Comparison of ENCODE assay signal across 12 cellular contexts in the genomic region with DNA sequence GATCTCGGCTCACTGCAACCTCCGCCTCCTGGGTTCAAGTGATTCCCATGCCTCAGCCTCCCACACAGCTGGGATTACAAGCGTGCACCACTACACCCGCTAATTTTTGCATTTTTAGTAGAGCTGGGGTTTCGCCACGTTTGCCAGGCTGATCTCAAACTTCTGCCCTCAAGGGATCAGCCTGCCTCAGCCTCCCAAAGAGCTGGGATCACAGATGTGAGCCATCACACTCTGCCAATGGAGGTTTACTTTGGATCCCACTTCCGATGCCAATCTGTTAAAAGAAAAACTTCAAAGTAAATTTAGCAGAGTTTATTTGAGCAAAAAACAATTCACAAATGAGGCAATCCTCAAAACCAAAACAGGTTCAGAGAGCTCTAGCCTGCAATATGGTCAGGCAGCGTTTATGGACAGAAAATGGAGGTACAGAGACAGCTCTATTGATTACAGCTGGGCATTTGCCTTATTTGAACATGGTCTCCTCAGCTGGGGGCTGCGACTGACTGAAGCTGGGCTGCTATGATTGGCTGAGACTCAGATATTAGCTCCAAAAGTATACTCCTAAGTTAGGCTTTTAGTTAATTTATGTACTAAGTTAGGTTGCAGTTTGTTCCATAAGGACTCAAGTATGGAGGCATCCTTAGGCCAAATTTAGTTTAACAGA. TPM values are rescaled to one million over a fixed set of nuclear protein-coding genes. Genes with fewer than 3 reads are reported as not detected.
DNase-seq lines count a peak whose midpoint lies in the region; ATAC-seq and TF ChIP-seq lines count a peak whose summit lies in the region.
"Had no signal": no experiment of that assay in that cellular context is flagged by ENCODE, and none has a peak within 500 bp of the region (broad histone marks: within the 10 kb centered on the region; RNA-seq: fewer than 3 reads in every experiment).

No MANE protein-coding gene starts in this region.

- RAD21 ChIA-PET in HCT116 (lab: Charles Lee; ENCODE audit: low non-redundant PET in 1 of 2, low total read pairs in 2 of 2, uncharacterized antibody in 2 of 2, unreplicated experiment in 2 of 2) = no interaction called here

- H4K20me1 ChIP-seq in HCT116 (ENCODE audit: insufficient read depth) (no peaks in the 10 kb centered on the region), fibroblast of lung (ENCODE audit: control insufficient read depth, extremely low read depth, insufficient read depth, low read length) (no peaks in the 10 kb centered on the region)
- H4K20me1 ChIP-seq: BLaER1 treated with 17β-estradiol and CSF1 and Interleukin-3, amounts not matched to agents 10 nM and 100 nM had no signal

- H3K27me3 ChIP-seq in HCT116 (ENCODE audit: insufficient read depth, low read length) (no peaks in the 10 kb centered on the region), fibroblast of lung (ENCODE audit: control insufficient read depth, insufficient read depth, low read length) (no peaks in the 10 kb centered on the region), neuronal stem cell (ENCODE audit: control insufficient read depth in 3 of 3, insufficient read depth in 3 of 3, low read depth in 1 of 3, low read length in 3 of 3) (no peaks in the 10 kb centered on the region)
- H3K27me3 ChIP-seq: BLaER1 treated with 17β-estradiol and CSF1 and Interleukin-3, amounts not matched to agents 10 nM and 100 nM had no signal

- intact Hi-C loops in HCT116 (cut with micrococcal nuclease) = no loop called here

- no peak overlapping the region for H2BK15ac ChIP-seq in neuronal stem cell (ENCODE audit: low read length)

- H3K79me2 ChIP-seq in HCT116 (ENCODE audit: insufficient read depth, low read length) = no peaks in the 10 kb centered on the region
- H3K79me2 ChIP-seq in fibroblast of lung (ENCODE audit: control insufficient read depth, insufficient read depth, low read length) = no peaks in the 10 kb centered on the region

- H3K4ac ChIP-seq in neuronal stem cell (ENCODE audit: low read length) = no peak overlapping the region

- no peak overlapping the region for H2BK12ac ChIP-seq in neuronal stem cell (ENCODE audit: low read length)

- no peaks in the 10 kb centered on the region for H3K4me1 Mint-ChIP-seq in effector memory CD8-positive, alpha-beta T cell (ENCODE audit: low read depth in 2 of 2)
- H3K4me1 Mint-ChIP-seq: CD4-positive, CD25-positive, alpha-beta regulatory T cell had no signal

- no TSS peak for BruUV-seq in HCT116 (replicated peaks; lab: Mats Ljungman, UMichigan)

- H3K27ac Mint-ChIP-seq in effector memory CD8-positive, alpha-beta T cell = no peak overlapping the region
- H3K27ac Mint-ChIP-seq: CD4-positive, CD25-positive, alpha-beta regulatory T cell had no signal

- H3K9me3 Mint-ChIP-seq in effector memory CD8-positive, alpha-beta T cell = no peaks in the 10 kb centered on the region

- no peaks in the 10 kb centered on the region for H3K79me1 ChIP-seq in neuronal stem cell (ENCODE audit: low read depth, low read length)

- H3K9me3 ChIP-seq in HCT116 (ENCODE audit: control insufficient read depth in 1 of 2, insufficient read depth in 1 of 2, low read depth in 1 of 2, low read length in 2 of 2) = 0 out of 4 replicates have a peak, but pooled peaks cover 0 to 4% of the 10 kb centered on the region in 2 experiments
- H3K9me3 ChIP-seq in fibroblast of lung (ENCODE audit: control insufficient read depth, insufficient read depth, low read depth, low read length) = no peaks in the 10 kb centered on the region
- H3K9me3 ChIP-seq in neuronal stem cell (replicated peaks in 1 of 2; ENCODE audit: control insufficient read depth in 2 of 2, insufficient read depth in 1 of 2, low read depth in 1 of 2, low read length in 2 of 2) = peaks cover 2 to 6% of the 10 kb centered on the region in 2 donors

- no CpG with 5 or more reads among the region's 9 CpGs for WGBS in neuronal stem cell (ENCODE audit: extremely low coverage in 2 of 2, insufficient read length in 2 of 2, insufficient replicate concordance in 1 of 2), 2 donors

- ATAC-seq in HCT116 = no peak
- no peak for ATAC-seq in effector memory CD8-positive, alpha-beta T cell (replicated peaks)

- no peak for TF ChIP-seq RAD21 in HCT116 (IDR thresholded peaks at IDR 0.05; ENCODE audit: low read depth)

- no peak overlapping the region for H3K14ac ChIP-seq in neuronal stem cell (ENCODE audit: low read length)

- H3K4me2 ChIP-seq in HCT116 (ENCODE audit: low read length) (no peak overlapping the region; the same call in 1 of the 2 replicates), fibroblast of lung (ENCODE audit: extremely low read depth, insufficient read depth, low read length) (no peak overlapping the region), neuronal stem cell (ENCODE audit: insufficient read depth, low read length, poor library complexity, severe bottlenecking) (no peak overlapping the region)
- H3K4me2 ChIP-seq: BLaER1 treated with 17β-estradiol and CSF1 and Interleukin-3, amounts not matched to agents 10 nM and 100 nM had no signal

- no peak for DNase-seq in HCT116 (ENCODE audit: low read depth, low spot score)
- DNase-seq in RPMI7951 (ENCODE audit: low read depth) = peak; percentile 64
- no peak for DNase-seq in fibroblast of lung (ENCODE audit: low read depth in 2 of 2)
- no peak for DNase-seq in neuronal stem cell (ENCODE audit: low spot score)
- DNase-seq in NOMO-1 (lab: John Stamatoyannopoulos, UW; ENCODE audit: unreplicated experiment in 2 of 2) = no peak
- no peak for DNase-seq in NCI-H2227 (lab: John Stamatoyannopoulos, UW; ENCODE audit: unreplicated experiment)
- no peak for DNase-seq in effector memory CD8-positive, alpha-beta T cell
- DNase-seq in NCI-H345 (lab: John Stamatoyannopoulos, UW) = no peak
- DNase-seq: ACHN; CD4-positive, CD25-positive, alpha-beta regulatory T cell; DMS 273 treated with DMSO at 0.1 percent for 48 hours had no signal

- no peak overlapping the region for H4K8ac ChIP-seq in neuronal stem cell (ENCODE audit: low read depth, low read length)

- H3K18ac ChIP-seq in neuronal stem cell (ENCODE audit: low read length) = peak overlapping the region; percentile 19

- no peak overlapping the region for H3K23ac ChIP-seq in neuronal stem cell (ENCODE audit: low read depth, low read length, poor library complexity)

- peaks cover 21 to 27% of the 10 kb centered on the region in 2 experiments for H3K4me1 ChIP-seq in HCT116 (ENCODE audit: control insufficient read depth in 1 of 2, insufficient read depth in 2 of 2, low read length in 2 of 2)
- no peaks in the 10 kb centered on the region for H3K4me1 ChIP-seq in fibroblast of lung (ENCODE audit: control insufficient read depth, extremely low read depth, insufficient read depth, low read length)
- H3K4me1 ChIP-seq in neuronal stem cell (ENCODE audit: control insufficient read depth in 2 of 2, insufficient read depth in 1 of 2, low read depth in 1 of 2, low read length in 2 of 2) = peaks cover 0 to 3% of the 10 kb centered on the region in 2 donors
- H3K4me1 ChIP-seq: BLaER1 treated with 17β-estradiol and CSF1 and Interleukin-3, amounts not matched to agents 10 nM and 100 nM had no signal

- CTCF ChIA-PET in HCT116 (lab: Charles Lee) = interaction anchor here (2.8 kb wide), 1 partner anchor 9 kb away, joined by 10 read pairs; no protein-coding TSS in a partner anchor

- no peak overlapping the region for H3K27ac ChIP-seq in HCT116 (ENCODE audit: low read depth, low read length)
- H3K27ac ChIP-seq in fibroblast of lung (ENCODE audit: insufficient read depth, low read length) = no peak overlapping the region
- H3K27ac ChIP-seq in neuronal stem cell (replicated peaks; ENCODE audit: low read length) = no peak overlapping the region
- H3K27ac ChIP-seq: BLaER1 treated with 17β-estradiol and CSF1 and Interleukin-3, amounts not matched to agents 10 nM and 100 nM had no signal

- POLR2A ChIA-PET in HCT116 (lab: Charles Lee) = no interaction called here

- peaks cover 25 to 33% of the 10 kb centered on the region in 2 donors for H3K27me3 Mint-ChIP-seq in effector memory CD8-positive, alpha-beta T cell

- H3K9me2 ChIP-seq in HCT116 (ENCODE audit: insufficient read depth) = no peaks in the 10 kb centered on the region

- TF ChIP-seq POLR2A in HCT116 (IDR thresholded peaks at IDR 0.05; ENCODE audit: borderline replicate concordance, extremely low read depth, insufficient read depth, insufficient read length) = no peak

- H2AFZ ChIP-seq in HCT116 (ENCODE audit: low read depth, low read length, poor library complexity, severe bottlenecking) (peak overlapping the region; percentile 72), fibroblast of lung (ENCODE audit: low read length) (peak overlapping the region; percentile 26), neuronal stem cell (ENCODE audit: low read length) (peak overlapping the region; percentile 43)

- H3K4me3 Mint-ChIP-seq in effector memory CD8-positive, alpha-beta T cell = no peak overlapping the region
- H3K4me3 Mint-ChIP-seq: CD4-positive, CD25-positive, alpha-beta regulatory T cell had no signal

- no peak overlapping the region for H3K4me3 ChIP-seq in HCT116 (replicated peaks in 1 of 2; ENCODE audit: low read depth in 1 of 2, low read length in 2 of 2)
- H3K4me3 ChIP-seq in fibroblast of lung (replicated peaks in 1 of 4; ENCODE audit: control extremely low read depth in 1 of 4, insufficient read depth in 1 of 4, low read depth in 3 of 4, low read length in 4 of 4) = no peak overlapping the region
- H3K4me3 ChIP-seq in neuronal stem cell (ENCODE audit: low read length in 2 of 2) = no peak overlapping the region
- H3K4me3 ChIP-seq: BLaER1 treated with 17β-estradiol and CSF1 and Interleukin-3, amounts not matched to agents 10 nM and 100 nM had no signal

- no peak overlapping the region for H3K9ac ChIP-seq in HCT116 (ENCODE audit: low read length)
- H3K9ac ChIP-seq in fibroblast of lung (ENCODE audit: insufficient read depth, low read length) = no peak overlapping the region
- no peak overlapping the region for H3K9ac ChIP-seq in neuronal stem cell (ENCODE audit: low read depth, low read length, poor library complexity)
- H3K9ac ChIP-seq: BLaER1 treated with 17β-estradiol and CSF1 and Interleukin-3, amounts not matched to agents 10 nM and 100 nM had no signal

- no peaks in the 10 kb centered on the region for H3K36me3 Mint-ChIP-seq in effector memory CD8-positive, alpha-beta T cell (ENCODE audit: insufficient read depth)
- H3K36me3 Mint-ChIP-seq: CD4-positive, CD25-positive, alpha-beta regulatory T cell had no signal

- no peaks in the 10 kb centered on the region for H3K36me3 ChIP-seq in HCT116 (ENCODE audit: control insufficient read depth in 1 of 2, insufficient read depth in 2 of 2, low read length in 2 of 2)
- no peaks in the 10 kb centered on the region for H3K36me3 ChIP-seq in fibroblast of lung (ENCODE audit: control insufficient read depth, insufficient read depth, low read length)
- H3K36me3 ChIP-seq in neuronal stem cell (replicated peaks in 1 of 2; ENCODE audit: control insufficient read depth in 2 of 2, insufficient read depth in 2 of 2, low read length in 2 of 2) = no peaks in the 10 kb centered on the region
- H3K36me3 ChIP-seq: BLaER1 treated with 17β-estradiol and CSF1 and Interleukin-3, amounts not matched to agents 10 nM and 100 nM had no signal

- H4K91ac ChIP-seq in neuronal stem cell (ENCODE audit: low read depth, low read length, poor library complexity) = no peak overlapping the region

- H2BK120ac ChIP-seq in neuronal stem cell (ENCODE audit: low read depth, low read length) = no peak overlapping the region

- TF ChIP-seq CTCF in HCT116 (IDR thresholded peaks at IDR 0.05 in 2 of 3, conservative IDR thresholded peaks at IDR 0.05 in 1 of 3; ENCODE audit: borderline replicate concordance in 1 of 3, insufficient read depth in 1 of 3, low read depth in 2 of 3, low read length in 2 of 3) = no peak
- TF ChIP-seq CTCF in fibroblast of lung (conservative IDR thresholded peaks at IDR 0.05 in 1 of 2, IDR thresholded peaks at IDR 0.05 in 1 of 2; ENCODE audit: low read depth in 1 of 2, low read length in 2 of 2) = no peak

- no peak overlapping the region for H2AK5ac ChIP-seq in neuronal stem cell (ENCODE audit: low read depth, low read length)

- H2BK5ac ChIP-seq in neuronal stem cell (ENCODE audit: low read length) = no peak overlapping the region

RNA-seq across cellular contexts. Expression of a gene that starts 18.6 kb away (rescaled TPM):
- total RNA-seq in HCT116 (2021; ENCODE audit: unreplicated experiment) (15.9 TPM), fibroblast of lung (24.9 and 26.7 TPM in 2 replicates)
- 6.6 and 9.7 TPM in 2 replicates for polyA plus RNA-seq in HCT116 (2012)
- total RNA-seq in RPMI7951 (2014; rRNA removed; shearing (Covaris generic)) = 24.1 and 26.8 TPM in 2 replicates
- polyA plus RNA-seq in fibroblast of lung = 22.6 and 29.8 TPM in 2 replicates
- 16.8 and 21.0 TPM in 2 replicates for polyA plus RNA-seq in fibroblast of lung (2012)
- polyA minus RNA-seq in fibroblast of lung (ENCODE audit: low replicate concordance) = 3.3 and 3.5 TPM in 2 replicates
- polyA plus RNA-seq in neuronal stem cell (2013, experiment 1 of 2) = 52.4 TPM
- 53.9 TPM for polyA plus RNA-seq in neuronal stem cell (2013, experiment 2 of 2)
